ENCODE assay signal across 1 cellular context in the genomic region with DNA sequence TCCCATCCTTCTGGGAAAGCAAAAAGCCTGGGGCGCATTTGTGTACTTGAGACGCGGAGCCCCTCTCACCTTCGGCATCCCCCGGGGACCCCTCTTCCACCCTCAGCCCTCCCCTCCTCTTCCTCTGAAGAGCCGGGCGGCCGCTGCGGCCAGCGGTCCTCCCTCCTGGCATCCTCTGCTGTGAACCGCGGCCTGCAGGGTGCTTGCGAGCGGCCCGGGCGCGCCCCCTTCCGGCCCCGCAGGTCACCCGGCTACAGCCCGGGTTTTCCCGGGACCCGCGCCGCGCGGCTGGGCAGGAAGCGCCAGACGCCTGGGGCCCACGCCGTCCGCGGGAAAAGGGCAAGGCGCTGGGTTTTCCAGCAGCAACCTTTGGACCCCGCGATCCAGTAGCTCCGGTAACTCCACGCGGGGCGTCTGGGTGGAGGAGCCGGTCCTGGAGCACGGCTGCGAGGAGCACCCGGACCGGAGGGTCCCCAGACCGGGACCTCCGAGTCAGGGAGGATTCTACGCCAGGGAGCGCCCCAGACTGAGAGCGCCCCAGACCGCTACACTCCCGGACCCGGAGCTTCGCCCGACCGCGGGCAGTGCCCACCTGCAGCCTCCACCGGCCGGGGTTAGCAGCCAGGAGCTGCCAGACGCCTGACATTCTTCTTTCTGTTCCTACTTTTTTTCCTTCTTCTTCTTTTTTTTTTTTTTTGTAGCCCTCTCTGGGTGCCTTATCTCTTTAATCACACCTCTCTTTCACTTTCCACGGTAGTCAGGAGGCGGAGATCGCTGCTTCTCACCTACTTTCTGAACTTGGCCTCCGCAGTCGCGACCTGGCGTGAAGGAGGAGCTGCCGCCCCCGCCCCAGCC.
A peak's percentile ranks its signal among the peaks of the same experiment; 100 is the strongest.
TF ChIP-seq lines count a peak whose summit lies in the region.

A gene with protein sequence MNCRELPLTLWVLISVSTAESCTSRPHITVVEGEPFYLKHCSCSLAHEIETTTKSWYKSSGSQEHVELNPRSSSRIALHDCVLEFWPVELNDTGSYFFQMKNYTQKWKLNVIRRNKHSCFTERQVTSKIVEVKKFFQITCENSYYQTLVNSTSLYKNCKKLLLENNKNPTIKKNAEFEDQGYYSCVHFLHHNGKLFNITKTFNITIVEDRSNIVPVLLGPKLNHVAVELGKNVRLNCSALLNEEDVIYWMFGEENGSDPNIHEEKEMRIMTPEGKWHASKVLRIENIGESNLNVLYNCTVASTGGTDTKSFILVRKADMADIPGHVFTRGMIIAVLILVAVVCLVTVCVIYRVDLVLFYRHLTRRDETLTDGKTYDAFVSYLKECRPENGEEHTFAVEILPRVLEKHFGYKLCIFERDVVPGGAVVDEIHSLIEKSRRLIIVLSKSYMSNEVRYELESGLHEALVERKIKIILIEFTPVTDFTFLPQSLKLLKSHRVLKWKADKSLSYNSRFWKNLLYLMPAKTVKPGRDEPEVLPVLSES (plus strand): TSS at position 271 of the 855 bp plus-strand sequence. CDS start 6,865 bp downstream, outside the sequence.

TF ChIP-seq in WTC11, 78 proteins besides CTCF, POLR2A, EP300 and RAD21 (continued from another document and continues in another):
- no peak for TF ChIP-seq GTF2I (CRISPR knock-in tag; conservative IDR thresholded peaks at IDR 0.05)
- TF ChIP-seq, protein P1, sequence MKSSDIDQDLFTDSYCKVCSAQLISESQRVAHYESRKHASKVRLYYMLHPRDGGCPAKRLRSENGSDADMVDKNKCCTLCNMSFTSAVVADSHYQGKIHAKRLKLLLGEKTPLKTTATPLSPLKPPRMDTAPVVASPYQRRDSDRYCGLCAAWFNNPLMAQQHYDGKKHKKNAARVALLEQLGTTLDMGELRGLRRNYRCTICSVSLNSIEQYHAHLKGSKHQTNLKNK (CRISPR knock-in tag; IDR thresholded peaks at IDR 0.05) = no peak
- TF ChIP-seq, protein P2, sequence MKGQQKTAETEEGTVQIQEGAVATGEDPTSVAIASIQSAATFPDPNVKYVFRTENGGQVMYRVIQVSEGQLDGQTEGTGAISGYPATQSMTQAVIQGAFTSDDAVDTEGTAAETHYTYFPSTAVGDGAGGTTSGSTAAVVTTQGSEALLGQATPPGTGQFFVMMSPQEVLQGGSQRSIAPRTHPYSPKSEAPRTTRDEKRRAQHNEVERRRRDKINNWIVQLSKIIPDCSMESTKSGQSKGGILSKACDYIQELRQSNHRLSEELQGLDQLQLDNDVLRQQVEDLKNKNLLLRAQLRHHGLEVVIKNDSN (CRISPR knock-in tag; IDR thresholded peaks at IDR 0.05) = no peak
- TF ChIP-seq ZNF263 (CRISPR knock-in tag; IDR thresholded peaks at IDR 0.05; ENCODE audit: low read depth) = peak; percentile 93
- no peak for TF ChIP-seq ZNF138 (CRISPR knock-in tag; conservative IDR thresholded peaks at IDR 0.05)
- no peak for TF ChIP-seq GABPB1 (CRISPR knock-in tag; IDR thresholded peaks at IDR 0.05)
- TF ChIP-seq, protein P3, sequence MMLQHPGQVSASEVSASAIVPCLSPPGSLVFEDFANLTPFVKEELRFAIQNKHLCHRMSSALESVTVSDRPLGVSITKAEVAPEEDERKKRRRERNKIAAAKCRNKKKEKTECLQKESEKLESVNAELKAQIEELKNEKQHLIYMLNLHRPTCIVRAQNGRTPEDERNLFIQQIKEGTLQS (CRISPR knock-in tag; conservative IDR thresholded peaks at IDR 0.05) = no peak
- TF ChIP-seq ZNF671 (CRISPR knock-in tag; IDR thresholded peaks at IDR 0.05) = no peak
- TF ChIP-seq, protein P4, sequence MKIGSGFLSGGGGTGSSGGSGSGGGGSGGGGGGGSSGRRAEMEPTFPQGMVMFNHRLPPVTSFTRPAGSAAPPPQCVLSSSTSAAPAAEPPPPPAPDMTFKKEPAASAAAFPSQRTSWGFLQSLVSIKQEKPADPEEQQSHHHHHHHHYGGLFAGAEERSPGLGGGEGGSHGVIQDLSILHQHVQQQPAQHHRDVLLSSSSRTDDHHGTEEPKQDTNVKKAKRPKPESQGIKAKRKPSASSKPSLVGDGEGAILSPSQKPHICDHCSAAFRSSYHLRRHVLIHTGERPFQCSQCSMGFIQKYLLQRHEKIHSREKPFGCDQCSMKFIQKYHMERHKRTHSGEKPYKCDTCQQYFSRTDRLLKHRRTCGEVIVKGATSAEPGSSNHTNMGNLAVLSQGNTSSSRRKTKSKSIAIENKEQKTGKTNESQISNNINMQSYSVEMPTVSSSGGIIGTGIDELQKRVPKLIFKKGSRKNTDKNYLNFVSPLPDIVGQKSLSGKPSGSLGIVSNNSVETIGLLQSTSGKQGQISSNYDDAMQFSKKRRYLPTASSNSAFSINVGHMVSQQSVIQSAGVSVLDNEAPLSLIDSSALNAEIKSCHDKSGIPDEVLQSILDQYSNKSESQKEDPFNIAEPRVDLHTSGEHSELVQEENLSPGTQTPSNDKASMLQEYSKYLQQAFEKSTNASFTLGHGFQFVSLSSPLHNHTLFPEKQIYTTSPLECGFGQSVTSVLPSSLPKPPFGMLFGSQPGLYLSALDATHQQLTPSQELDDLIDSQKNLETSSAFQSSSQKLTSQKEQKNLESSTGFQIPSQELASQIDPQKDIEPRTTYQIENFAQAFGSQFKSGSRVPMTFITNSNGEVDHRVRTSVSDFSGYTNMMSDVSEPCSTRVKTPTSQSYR (CRISPR knock-in tag; IDR thresholded peaks at IDR 0.05) = no peak
- TF ChIP-seq, protein P5, sequence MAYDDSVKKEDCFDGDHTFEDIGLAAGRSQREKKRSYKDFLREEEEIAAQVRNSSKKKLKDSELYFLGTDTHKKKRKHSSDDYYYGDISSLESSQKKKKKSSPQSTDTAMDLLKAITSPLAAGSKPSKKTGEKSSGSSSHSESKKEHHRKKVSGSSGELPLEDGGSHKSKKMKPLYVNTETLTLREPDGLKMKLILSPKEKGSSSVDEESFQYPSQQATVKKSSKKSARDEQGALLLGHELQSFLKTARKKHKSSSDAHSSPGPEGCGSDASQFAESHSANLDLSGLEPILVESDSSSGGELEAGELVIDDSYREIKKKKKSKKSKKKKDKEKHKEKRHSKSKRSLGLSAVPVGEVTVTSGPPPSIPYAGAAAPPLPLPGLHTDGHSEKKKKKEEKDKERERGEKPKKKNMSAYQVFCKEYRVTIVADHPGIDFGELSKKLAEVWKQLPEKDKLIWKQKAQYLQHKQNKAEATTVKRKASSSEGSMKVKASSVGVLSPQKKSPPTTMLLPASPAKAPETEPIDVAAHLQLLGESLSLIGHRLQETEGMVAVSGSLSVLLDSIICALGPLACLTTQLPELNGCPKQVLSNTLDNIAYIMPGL (CRISPR knock-in tag; IDR thresholded peaks at IDR 0.05) = peak; percentile 95
- TF ChIP-seq, protein P6, sequence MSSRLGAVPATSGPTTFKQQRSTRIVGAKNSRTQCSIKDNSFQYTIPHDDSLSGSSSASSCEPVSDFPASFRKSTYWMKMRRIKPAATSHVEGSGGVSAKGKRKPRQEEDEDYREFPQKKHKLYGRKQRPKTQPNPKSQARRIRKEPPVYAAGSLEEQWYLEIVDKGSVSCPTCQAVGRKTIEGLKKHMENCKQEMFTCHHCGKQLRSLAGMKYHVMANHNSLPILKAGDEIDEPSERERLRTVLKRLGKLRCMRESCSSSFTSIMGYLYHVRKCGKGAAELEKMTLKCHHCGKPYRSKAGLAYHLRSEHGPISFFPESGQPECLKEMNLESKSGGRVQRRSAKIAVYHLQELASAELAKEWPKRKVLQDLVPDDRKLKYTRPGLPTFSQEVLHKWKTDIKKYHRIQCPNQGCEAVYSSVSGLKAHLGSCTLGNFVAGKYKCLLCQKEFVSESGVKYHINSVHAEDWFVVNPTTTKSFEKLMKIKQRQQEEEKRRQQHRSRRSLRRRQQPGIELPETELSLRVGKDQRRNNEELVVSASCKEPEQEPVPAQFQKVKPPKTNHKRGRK (CRISPR knock-in tag; IDR thresholded peaks at IDR 0.05; ENCODE audit: borderline replicate concordance) = no peak
- TF ChIP-seq ZNF423 (CRISPR knock-in tag; IDR thresholded peaks at IDR 0.05) = no peak
- no peak for TF ChIP-seq SMAD4 (CRISPR knock-in tag; IDR thresholded peaks at IDR 0.05)
- no peak for TF ChIP-seq OVOL2 (CRISPR knock-in tag; IDR thresholded peaks at IDR 0.05; ENCODE audit: borderline replicate concordance)
- TF ChIP-seq, protein P7, sequence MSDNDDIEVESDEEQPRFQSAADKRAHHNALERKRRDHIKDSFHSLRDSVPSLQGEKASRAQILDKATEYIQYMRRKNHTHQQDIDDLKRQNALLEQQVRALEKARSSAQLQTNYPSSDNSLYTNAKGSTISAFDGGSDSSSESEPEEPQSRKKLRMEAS (CRISPR knock-in tag; IDR thresholded peaks at IDR 0.05) = peak; percentile 14; the same call in 1 of the 2 replicates
- no peak for TF ChIP-seq ZNF416 (CRISPR knock-in tag; IDR thresholded peaks at IDR 0.05)
- TF ChIP-seq RELA (CRISPR knock-in tag; IDR thresholded peaks at IDR 0.05; ENCODE audit: borderline replicate concordance) = no peak
- no peak for TF ChIP-seq HMGA2 (CRISPR knock-in tag; IDR thresholded peaks at IDR 0.05)
- TF ChIP-seq, protein P8, sequence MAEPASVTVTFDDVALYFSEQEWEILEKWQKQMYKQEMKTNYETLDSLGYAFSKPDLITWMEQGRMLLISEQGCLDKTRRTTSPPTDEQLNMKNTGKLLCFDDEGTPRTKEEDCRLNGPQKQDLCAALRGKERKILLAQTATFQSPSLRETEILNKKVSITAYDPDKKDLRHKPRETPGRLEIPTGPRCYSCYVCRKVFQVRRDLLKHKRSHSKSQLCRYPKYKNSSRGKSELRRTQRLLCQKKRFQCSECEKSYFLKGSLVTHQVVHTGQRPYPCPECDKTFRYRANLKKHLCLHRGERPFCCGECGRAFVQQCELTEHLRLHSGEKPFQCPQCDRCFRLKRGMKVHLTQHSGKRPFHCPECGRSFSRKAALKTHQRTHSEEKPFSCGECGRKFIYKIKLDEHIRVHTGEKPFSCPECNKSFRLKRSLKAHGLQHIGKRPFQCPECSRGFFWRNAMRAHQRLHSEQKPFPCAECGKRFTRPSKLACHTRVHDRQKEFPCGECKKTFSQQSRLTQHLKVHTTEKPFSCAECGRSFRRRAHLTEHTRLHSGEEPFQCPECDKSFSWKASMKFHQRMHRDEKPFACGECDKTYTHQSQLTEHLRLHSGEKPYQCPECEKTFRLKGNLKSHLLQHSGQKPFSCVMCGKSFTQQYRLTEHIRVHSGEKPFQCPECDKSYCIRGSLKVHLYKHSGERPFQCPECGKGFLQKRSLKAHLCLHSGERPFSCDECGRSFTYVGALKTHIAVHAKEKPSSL (CRISPR knock-in tag; conservative IDR thresholded peaks at IDR 0.05) = no peak
- TF ChIP-seq KAT7 (CRISPR knock-in tag; IDR thresholded peaks at IDR 0.05; ENCODE audit: borderline replicate concordance) = no peak
- 0 out of 2 replicates have a peak, but pooled peaks have one; percentile 29 for TF ChIP-seq FOXK1 (CRISPR knock-in tag; IDR thresholded peaks at IDR 0.05)
- TF ChIP-seq, protein P9, sequence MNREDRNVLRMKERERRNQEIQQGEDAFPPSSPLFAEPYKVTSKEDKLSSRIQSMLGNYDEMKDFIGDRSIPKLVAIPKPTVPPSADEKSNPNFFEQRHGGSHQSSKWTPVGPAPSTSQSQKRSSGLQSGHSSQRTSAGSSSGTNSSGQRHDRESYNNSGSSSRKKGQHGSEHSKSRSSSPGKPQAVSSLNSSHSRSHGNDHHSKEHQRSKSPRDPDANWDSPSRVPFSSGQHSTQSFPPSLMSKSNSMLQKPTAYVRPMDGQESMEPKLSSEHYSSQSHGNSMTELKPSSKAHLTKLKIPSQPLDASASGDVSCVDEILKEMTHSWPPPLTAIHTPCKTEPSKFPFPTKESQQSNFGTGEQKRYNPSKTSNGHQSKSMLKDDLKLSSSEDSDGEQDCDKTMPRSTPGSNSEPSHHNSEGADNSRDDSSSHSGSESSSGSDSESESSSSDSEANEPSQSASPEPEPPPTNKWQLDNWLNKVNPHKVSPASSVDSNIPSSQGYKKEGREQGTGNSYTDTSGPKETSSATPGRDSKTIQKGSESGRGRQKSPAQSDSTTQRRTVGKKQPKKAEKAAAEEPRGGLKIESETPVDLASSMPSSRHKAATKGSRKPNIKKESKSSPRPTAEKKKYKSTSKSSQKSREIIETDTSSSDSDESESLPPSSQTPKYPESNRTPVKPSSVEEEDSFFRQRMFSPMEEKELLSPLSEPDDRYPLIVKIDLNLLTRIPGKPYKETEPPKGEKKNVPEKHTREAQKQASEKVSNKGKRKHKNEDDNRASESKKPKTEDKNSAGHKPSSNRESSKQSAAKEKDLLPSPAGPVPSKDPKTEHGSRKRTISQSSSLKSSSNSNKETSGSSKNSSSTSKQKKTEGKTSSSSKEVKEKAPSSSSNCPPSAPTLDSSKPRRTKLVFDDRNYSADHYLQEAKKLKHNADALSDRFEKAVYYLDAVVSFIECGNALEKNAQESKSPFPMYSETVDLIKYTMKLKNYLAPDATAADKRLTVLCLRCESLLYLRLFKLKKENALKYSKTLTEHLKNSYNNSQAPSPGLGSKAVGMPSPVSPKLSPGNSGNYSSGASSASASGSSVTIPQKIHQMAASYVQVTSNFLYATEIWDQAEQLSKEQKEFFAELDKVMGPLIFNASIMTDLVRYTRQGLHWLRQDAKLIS (CRISPR knock-in tag; IDR thresholded peaks at IDR 0.05; ENCODE audit: borderline replicate concordance) = no peak
- TF ChIP-seq JAZF1 (CRISPR knock-in tag; IDR thresholded peaks at IDR 0.05) = no peak
- TF ChIP-seq NR3C1 (CRISPR knock-in tag; conservative IDR thresholded peaks at IDR 0.05; ENCODE audit: low read depth) = no peak
- TF ChIP-seq, protein P10, sequence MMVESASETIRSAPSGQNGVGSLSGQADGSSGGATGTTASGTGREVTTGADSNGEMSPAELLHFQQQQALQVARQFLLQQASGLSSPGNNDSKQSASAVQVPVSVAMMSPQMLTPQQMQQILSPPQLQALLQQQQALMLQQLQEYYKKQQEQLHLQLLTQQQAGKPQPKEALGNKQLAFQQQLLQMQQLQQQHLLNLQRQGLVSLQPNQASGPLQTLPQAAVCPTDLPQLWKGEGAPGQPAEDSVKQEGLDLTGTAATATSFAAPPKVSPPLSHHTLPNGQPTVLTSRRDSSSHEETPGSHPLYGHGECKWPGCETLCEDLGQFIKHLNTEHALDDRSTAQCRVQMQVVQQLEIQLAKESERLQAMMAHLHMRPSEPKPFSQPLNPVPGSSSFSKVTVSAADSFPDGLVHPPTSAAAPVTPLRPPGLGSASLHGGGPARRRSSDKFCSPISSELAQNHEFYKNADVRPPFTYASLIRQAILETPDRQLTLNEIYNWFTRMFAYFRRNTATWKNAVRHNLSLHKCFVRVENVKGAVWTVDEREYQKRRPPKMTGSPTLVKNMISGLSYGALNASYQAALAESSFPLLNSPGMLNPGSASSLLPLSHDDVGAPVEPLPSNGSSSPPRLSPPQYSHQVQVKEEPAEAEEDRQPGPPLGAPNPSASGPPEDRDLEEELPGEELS (CRISPR knock-in tag; IDR thresholded peaks at IDR 0.05) = peak; percentile 70; the same call in 1 of the 2 replicates
- TF ChIP-seq ESRRA (CRISPR knock-in tag; IDR thresholded peaks at IDR 0.05; ENCODE audit: borderline replicate concordance) = no peak
- TF ChIP-seq, protein P11, sequence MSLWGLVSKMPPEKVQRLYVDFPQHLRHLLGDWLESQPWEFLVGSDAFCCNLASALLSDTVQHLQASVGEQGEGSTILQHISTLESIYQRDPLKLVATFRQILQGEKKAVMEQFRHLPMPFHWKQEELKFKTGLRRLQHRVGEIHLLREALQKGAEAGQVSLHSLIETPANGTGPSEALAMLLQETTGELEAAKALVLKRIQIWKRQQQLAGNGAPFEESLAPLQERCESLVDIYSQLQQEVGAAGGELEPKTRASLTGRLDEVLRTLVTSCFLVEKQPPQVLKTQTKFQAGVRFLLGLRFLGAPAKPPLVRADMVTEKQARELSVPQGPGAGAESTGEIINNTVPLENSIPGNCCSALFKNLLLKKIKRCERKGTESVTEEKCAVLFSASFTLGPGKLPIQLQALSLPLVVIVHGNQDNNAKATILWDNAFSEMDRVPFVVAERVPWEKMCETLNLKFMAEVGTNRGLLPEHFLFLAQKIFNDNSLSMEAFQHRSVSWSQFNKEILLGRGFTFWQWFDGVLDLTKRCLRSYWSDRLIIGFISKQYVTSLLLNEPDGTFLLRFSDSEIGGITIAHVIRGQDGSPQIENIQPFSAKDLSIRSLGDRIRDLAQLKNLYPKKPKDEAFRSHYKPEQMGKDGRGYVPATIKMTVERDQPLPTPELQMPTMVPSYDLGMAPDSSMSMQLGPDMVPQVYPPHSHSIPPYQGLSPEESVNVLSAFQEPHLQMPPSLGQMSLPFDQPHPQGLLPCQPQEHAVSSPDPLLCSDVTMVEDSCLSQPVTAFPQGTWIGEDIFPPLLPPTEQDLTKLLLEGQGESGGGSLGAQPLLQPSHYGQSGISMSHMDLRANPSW (CRISPR knock-in tag; conservative IDR thresholded peaks at IDR 0.05; ENCODE audit: low read depth) = no peak
- TF ChIP-seq ELF4 (CRISPR knock-in tag; IDR thresholded peaks at IDR 0.05; ENCODE audit: low read depth) = peak; percentile 44; the same call in 1 of the 2 replicates
- TF ChIP-seq ATF1 (CRISPR knock-in tag; IDR thresholded peaks at IDR 0.05) = no peak
